ENCODE assay signal across 29 cellular contexts in the genomic region with DNA sequence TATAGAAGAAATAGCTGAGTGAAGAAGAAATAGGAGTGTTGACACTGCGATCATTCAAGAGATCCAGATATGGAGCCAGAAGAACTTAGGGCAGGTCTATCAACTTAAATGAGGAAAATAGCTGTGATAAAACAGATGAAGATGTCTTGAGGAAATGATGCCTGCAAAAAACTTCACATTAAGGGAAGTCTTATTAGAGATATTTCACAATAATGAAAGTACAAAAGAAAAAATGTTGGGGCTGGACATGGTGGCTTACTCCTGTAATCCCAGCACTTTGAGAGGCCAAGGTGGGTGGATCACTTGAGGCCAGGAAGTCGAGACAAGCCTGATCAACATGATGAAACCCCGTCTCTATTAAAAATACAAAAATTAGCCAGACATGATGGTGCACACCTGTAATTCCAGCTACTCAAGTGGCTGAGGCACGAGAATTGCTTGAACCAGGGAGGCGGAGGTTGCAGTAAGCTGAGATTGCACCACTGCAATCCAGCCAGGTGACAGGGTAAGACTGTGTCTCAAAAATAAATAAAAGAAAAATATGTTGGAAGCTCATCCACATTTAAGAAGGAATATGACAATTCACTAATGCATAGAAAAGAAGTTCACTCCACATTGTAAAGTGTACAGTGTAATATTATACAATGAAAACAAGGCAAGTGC.
"Had no signal": no experiment of that assay in that cellular context is flagged by ENCODE, and none has a peak within 500 bp of the region (broad histone marks: within the 10 kb centered on the region; RNA-seq: fewer than 3 reads in every experiment).

No MANE protein-coding gene starts in this region.

- H3K9me3 Mint-ChIP-seq: effector memory CD8-positive, alpha-beta T cell; natural killer cell had no signal

- H3K27ac Mint-ChIP-seq: activated naive CD4-positive, alpha-beta T cell treated with anti-CD3 and anti-CD28 coated beads for 36 hours; activated naive CD8-positive, alpha-beta T cell treated with anti-CD3 and anti-CD28 coated beads, Interleukin-2, amount 10 ng/mL, durations not matched to agents 7 days and 5 days; activated T-helper 1 cell treated with anti-CD3 and anti-CD28 coated beads, Interleukin-12 subunit alpha, Interleukin-12 subunit beta, Interleukin-2, Interleukin-4 antibody, amounts not matched to agents 30 ng/mL and 10 ng/mL and 1 ng/mL, durations not matched to agents 14 hours and 24 hours and 36 hours; effector memory CD8-positive, alpha-beta T cell; natural killer cell; stimulated activated memory B cell treated with anti-CD40 and anti-IgM and Interleukin-4, amounts not matched to agents 10 μg/mL and 1 μg/mL and 100 μg/mL, for 72 hours; T-cell; T-helper 2 cell treated with Interferon-gamma antibody and Interleukin-4, amounts not matched to agents 5 μg/mL and 100 μg/mL, for 36 hours had no signal

- H3K27me3 Mint-ChIP-seq: activated naive CD8-positive, alpha-beta T cell treated with anti-CD3 and anti-CD28 coated beads, Interleukin-2, amount 10 ng/mL, durations not matched to agents 7 days and 5 days; brain; effector memory CD8-positive, alpha-beta T cell; stimulated activated memory B cell treated with anti-CD40 and anti-IgM and Interleukin-4, amounts not matched to agents 10 μg/mL and 1 μg/mL and 100 μg/mL, for 72 hours; T-cell had no signal

- H3K27me3 ChIP-seq: ascending aorta, heart right ventricle, left lung, suprapubic skin, tibial artery had no signal

- H3K4me3 ChIP-seq: ascending aorta, heart right ventricle, left lung, lung, smooth muscle cell, suprapubic skin, tibial artery had no signal

- H3K9me3 ChIP-seq: ascending aorta, suprapubic skin, tibial artery had no signal

- H3K4me3 Mint-ChIP-seq: activated naive CD4-positive, alpha-beta T cell treated with anti-CD3 and anti-CD28 coated beads for 36 hours; activated naive CD8-positive, alpha-beta T cell treated with anti-CD3 and anti-CD28 coated beads, Interleukin-2, amount 10 ng/mL, durations not matched to agents 7 days and 5 days; activated T-helper 1 cell treated with anti-CD3 and anti-CD28 coated beads, Interleukin-12 subunit alpha, Interleukin-12 subunit beta, Interleukin-2, Interleukin-4 antibody, amounts not matched to agents 30 ng/mL and 10 ng/mL and 1 ng/mL, durations not matched to agents 14 hours and 24 hours and 36 hours; brain; effector memory CD8-positive, alpha-beta T cell; natural killer cell; stimulated activated memory B cell treated with anti-CD40 and anti-IgM and Interleukin-4, amounts not matched to agents 10 μg/mL and 1 μg/mL and 100 μg/mL, for 72 hours; T-cell; T-helper 2 cell treated with Interferon-gamma antibody and Interleukin-4, amounts not matched to agents 5 μg/mL and 100 μg/mL, for 36 hours had no signal

- H3K27ac ChIP-seq: ascending aorta, heart right ventricle, left lung, suprapubic skin, tibial artery, WERI-Rb-1 had no signal

- DNase-seq: activated CD4-positive, alpha-beta T cell treated with anti-CD3 and anti-CD28 coated beads for 48 hours; activated CD4-positive, alpha-beta T cell treated with anti-CD3 and anti-CD28 coated beads, Interleukin-2, amount 50 U/mL, for 48 hours; activated CD8-positive, alpha-beta memory T cell treated with anti-CD3 and anti-CD28 coated beads for 24 hours; activated effector memory CD4-positive, alpha-beta T cell treated with anti-CD3 and anti-CD28 coated beads, Interleukin-2, amount 50 U/mL, for 16 hours; activated naive CD4-positive, alpha-beta T cell treated with anti-CD3 and anti-CD28 coated beads for 36 hours; activated naive CD8-positive, alpha-beta T cell treated with anti-CD3 and anti-CD28 coated beads, Interleukin-2, amount 10 ng/mL, durations not matched to agents 7 days and 5 days; cortex of kidney; effector memory CD8-positive, alpha-beta T cell; foreskin fibroblast; heart right ventricle; kidney glomerular epithelial cell; left lung; mesendoderm; natural killer cell; stimulated activated CD4-positive, alpha-beta T cell treated with anti-CD3 and anti-CD28 coated beads, Interleukin-1b, Interleukin-23, amount 100 ng/mL, for 48 hours; stimulated activated CD4-positive, alpha-beta T cell treated with anti-CD3 and anti-CD28 coated beads, Interleukin-4, amount 100 ng/mL, for 4 hours; stimulated activated CD8-positive, alpha-beta memory T cell treated with anti-CD3 and anti-CD28 coated beads, Interleukin-4, amount 100 ng/mL, for 48 hours; T-cell; tibial artery; WERI-Rb-1 had no signal

- H3K4me1 ChIP-seq: ascending aorta, left lung, suprapubic skin, tibial artery had no signal

- H3K4me1 Mint-ChIP-seq: brain; natural killer cell; stimulated activated memory B cell treated with anti-CD40 and anti-IgM and Interleukin-4, amounts not matched to agents 10 μg/mL and 1 μg/mL and 100 μg/mL, for 72 hours; T-cell had no signal

- ATAC-seq: activated CD4-positive, CD25-positive, alpha-beta regulatory T cell treated with anti-CD3 and anti-CD28 coated beads, Interleukin-2, amount 50 U/mL, for 24 hours; effector memory CD8-positive, alpha-beta T cell; heart right ventricle; left lung; natural killer cell; stimulated activated memory B cell treated with anti-CD40 and anti-IgM and Interleukin-4, amounts not matched to agents 10 μg/mL and 1 μg/mL and 100 μg/mL, for 72 hours; T-cell had no signal
